Comparison of ENCODE assay signal across 1 cellular context in the genomic region with DNA sequence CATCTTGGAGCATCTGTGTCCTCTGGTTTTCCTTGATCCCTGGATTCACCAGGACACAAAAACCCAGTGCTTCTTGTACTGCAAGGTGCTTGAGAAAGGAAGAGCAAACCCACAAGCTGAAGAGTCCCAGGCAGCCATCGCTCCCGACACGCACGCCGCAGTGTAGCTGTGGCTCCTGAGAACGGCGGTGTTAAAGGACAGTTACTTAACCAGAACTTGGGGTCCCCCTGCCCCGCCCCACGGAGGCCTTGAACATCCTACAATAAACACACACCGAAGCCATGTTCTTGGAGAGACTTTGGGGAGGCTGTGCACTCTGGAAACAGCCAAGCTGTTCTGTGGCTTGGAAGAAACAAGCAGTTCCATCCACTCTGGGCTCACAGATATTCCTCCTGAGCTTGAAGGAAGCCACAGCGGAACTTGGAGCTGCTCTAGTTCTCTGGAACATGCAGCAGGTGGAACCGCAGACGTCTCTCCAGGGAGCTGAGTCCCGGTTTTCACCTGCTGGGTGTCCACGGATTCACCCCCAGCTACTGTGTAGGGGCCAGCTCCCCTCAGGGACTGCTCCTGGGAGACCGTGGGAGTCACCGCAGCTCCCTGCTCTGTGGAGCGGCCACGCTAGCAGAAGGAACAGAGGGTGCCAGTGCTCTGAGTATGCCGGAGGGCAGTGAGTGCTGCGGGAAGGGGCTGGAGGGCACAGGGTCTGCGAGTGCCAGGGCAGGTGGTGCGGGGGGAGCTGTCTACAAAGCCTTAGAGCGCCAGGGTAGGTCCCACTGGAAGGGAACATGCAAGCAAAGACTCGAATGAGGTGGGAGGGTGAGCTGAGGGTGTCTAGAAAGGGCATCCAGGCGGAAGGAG.
TF ChIP-seq lines count a peak whose summit lies in the region.

No MANE protein-coding gene starts in this region.

TF ChIP-seq in H1, 55 proteins besides CTCF, POLR2A, EP300 and RAD21:
- no peak for TF ChIP-seq CHD2 (IDR thresholded peaks at IDR 0.05; ENCODE audit: low read length)
- no peak for TF ChIP-seq HDAC6 (IDR thresholded peaks at IDR 0.05; ENCODE audit: low read depth, low read length)
- no peak for TF ChIP-seq MAFK (IDR thresholded peaks at IDR 0.05; ENCODE audit: low read depth, low read length)
- no peak for TF ChIP-seq KDM4A (IDR thresholded peaks at IDR 0.05; ENCODE audit: low read depth, low read length, severe bottlenecking)
- no peak for TF ChIP-seq RNF2 (IDR thresholded peaks at IDR 0.05; ENCODE audit: borderline replicate concordance, low read depth, low read length, missing control alignments, poor library complexity, severe bottlenecking)
- TF ChIP-seq GABPA (IDR thresholded peaks at IDR 0.05; ENCODE audit: borderline replicate concordance, insufficient read depth, low read length): no peak
- TF ChIP-seq MAX (IDR thresholded peaks at IDR 0.05): no peak
- no peak for TF ChIP-seq NANOG (IDR thresholded peaks at IDR 0.05; ENCODE audit: insufficient read depth, low read depth, low read length, poor library complexity, severe bottlenecking)
- no peak for TF ChIP-seq ATF2 (IDR thresholded peaks at IDR 0.05; ENCODE audit: low read length)
